In genomic region chr20:38308047-38308438, GRCh38 we compare ENCODE assay signal across 25 cellular contexts. TPM values are rescaled to one million over a fixed set of nuclear protein-coding genes. Genes with fewer than 3 reads are reported as not detected.
"Had no signal": no experiment of that assay in that cellular context is flagged by ENCODE, and none has a peak within 500 bp of the region (broad histone marks: within the 10 kb centered on the region; RNA-seq: fewer than 3 reads in every experiment).

No MANE protein-coding gene starts in this region.

- H3K4me3 ChIP-seq: gastrocnemius medialis, heart left ventricle, left ventricle myocardium inferior, upper lobe of left lung had no signal

- H3K36me3 Mint-ChIP-seq: activated naive CD4-positive, alpha-beta T cell treated with anti-CD3 and anti-CD28 coated beads, Interleukin-2, amount 50 U/mL, for 72 hours; memory B cell; naive thymus-derived CD8-positive, alpha-beta T cell had no signal

- H3K36me3 ChIP-seq: gastrocnemius medialis, heart left ventricle, left ventricle myocardium inferior, upper lobe of left lung had no signal

- H3K9me3 Mint-ChIP-seq: activated naive CD4-positive, alpha-beta T cell treated with anti-CD3 and anti-CD28 coated beads, Interleukin-2, amount 50 U/mL, for 72 hours; activated T-helper 17 cell treated with anti-CD3 and anti-CD28 coated beads, Interleukin-2, amount 50 U/mL, for 72 hours; effector memory CD8-positive, alpha-beta T cell; memory B cell; T-helper 2 cell treated with Interferon-gamma antibody and Interleukin-4, amounts not matched to agents 5 μg/mL and 100 μg/mL, for 36 hours had no signal

- H3K27ac ChIP-seq: epithelial cell of prostate, gastrocnemius medialis, heart left ventricle, left ventricle myocardium inferior, upper lobe of left lung had no signal

- DNase-seq: activated CD4-positive, alpha-beta T cell treated with anti-CD3 and anti-CD28 coated beads, Interleukin-2, amount 50 U/mL, for 1 hour; cerebellar nuclear complex; dermis blood vessel endothelial cell; effector memory CD8-positive, alpha-beta T cell; gastrocnemius medialis; heart left ventricle; islet precursor cell; left ventricle myocardium inferior; naive thymus-derived CD8-positive, alpha-beta T cell; occipital lobe; right cardiac atrium; small intestine; stimulated activated CD4-positive, alpha-beta T cell treated with anti-CD3 and anti-CD28 coated beads, Interleukin-4, amount 100 ng/mL, for 4 hours; stimulated activated CD8-positive, alpha-beta memory T cell treated with anti-CD3 and anti-CD28 coated beads, Interleukin-4, amount 100 ng/mL, for 48 hours; stimulated activated naive CD8-positive, alpha-beta T cell treated with anti-CD3 and anti-CD28 coated beads, Interleukin-15, Interleukin-2, amounts not matched to agents 100 U/mL and 50 U/mL, for 24 hours; upper lobe of left lung had no signal

- H3K9me3 ChIP-seq: gastrocnemius medialis, left ventricle myocardium inferior, upper lobe of left lung had no signal

- H3K4me3 Mint-ChIP-seq: activated T-helper 17 cell treated with anti-CD3 and anti-CD28 coated beads, Interleukin-2, amount 50 U/mL, for 72 hours; effector memory CD8-positive, alpha-beta T cell; memory B cell; naive thymus-derived CD8-positive, alpha-beta T cell; T-helper 2 cell treated with Interferon-gamma antibody and Interleukin-4, amounts not matched to agents 5 μg/mL and 100 μg/mL, for 36 hours had no signal

- H3K27me3 ChIP-seq: gastrocnemius medialis, upper lobe of left lung had no signal

- FAIRE-seq: small intestine had no signal

- H3K4me1 ChIP-seq: gastrocnemius medialis, left ventricle myocardium inferior, upper lobe of left lung had no signal

- ATAC-seq: activated naive CD4-positive, alpha-beta T cell treated with anti-CD3 and anti-CD28 coated beads, Interleukin-2, amount 50 U/mL, for 72 hours; activated T-helper 17 cell treated with anti-CD3 and anti-CD28 coated beads, Interleukin-2, amount 50 U/mL, for 72 hours; effector memory CD8-positive, alpha-beta T cell; gastrocnemius medialis; naive thymus-derived CD8-positive, alpha-beta T cell; right cardiac atrium; stimulated activated naive CD8-positive, alpha-beta T cell treated with anti-CD3 and anti-CD28 coated beads, Interleukin-15, Interleukin-2, amounts not matched to agents 100 U/mL and 50 U/mL, for 24 hours had no signal

- H3K27ac Mint-ChIP-seq: activated naive CD4-positive, alpha-beta T cell treated with anti-CD3 and anti-CD28 coated beads, Interleukin-2, amount 50 U/mL, for 72 hours; activated T-helper 17 cell treated with anti-CD3 and anti-CD28 coated beads, Interleukin-2, amount 50 U/mL, for 72 hours; effector memory CD8-positive, alpha-beta T cell; memory B cell; naive thymus-derived CD8-positive, alpha-beta T cell; progenitor cell of endocrine pancreas; T-helper 2 cell treated with Interferon-gamma antibody and Interleukin-4, amounts not matched to agents 5 μg/mL and 100 μg/mL, for 36 hours had no signal

RNA-seq across cellular contexts. Expression of gene BPI, which starts 4.1 kb away (rescaled TPM):
- total RNA-seq: activated CD8-positive, alpha-beta memory T cell treated with anti-CD3 and anti-CD28 coated beads for 36 hours; activated naive CD4-positive, alpha-beta T cell treated with anti-CD3 and anti-CD28 coated beads, Interleukin-2, amount 50 U/mL, for 72 hours; activated T-helper 17 cell treated with anti-CD3 and anti-CD28 coated beads, Interleukin-2, amount 50 U/mL, for 72 hours; dermis blood vessel endothelial cell; fibroblast of lung; gastrocnemius medialis; left ventricle myocardium inferior; naive thymus-derived CD8-positive, alpha-beta T cell; occipital lobe; progenitor cell of endocrine pancreas had no signal
- polyA plus RNA-seq: fibroblast of lung; heart left ventricle; naive thymus-derived CD8-positive, alpha-beta T cell; small intestine had no signal

RNA-seq across cellular contexts. Expression of gene LBP, which starts 38.2 kb away (rescaled TPM):
- total RNA-seq: activated CD8-positive, alpha-beta memory T cell treated with anti-CD3 and anti-CD28 coated beads for 36 hours; activated naive CD4-positive, alpha-beta T cell treated with anti-CD3 and anti-CD28 coated beads, Interleukin-2, amount 50 U/mL, for 72 hours; activated T-helper 17 cell treated with anti-CD3 and anti-CD28 coated beads, Interleukin-2, amount 50 U/mL, for 72 hours; dermis blood vessel endothelial cell; naive thymus-derived CD8-positive, alpha-beta T cell; progenitor cell of endocrine pancreas; temporal lobe had no signal
- polyA plus RNA-seq: naive thymus-derived CD8-positive, alpha-beta T cell had no signal

RNA-seq across cellular contexts. Expression of gene KIAA1755, which starts 47.5 kb away (rescaled TPM):
- total RNA-seq: activated CD8-positive, alpha-beta memory T cell treated with anti-CD3 and anti-CD28 coated beads for 36 hours; activated naive CD4-positive, alpha-beta T cell treated with anti-CD3 and anti-CD28 coated beads, Interleukin-2, amount 50 U/mL, for 72 hours; activated T-helper 17 cell treated with anti-CD3 and anti-CD28 coated beads, Interleukin-2, amount 50 U/mL, for 72 hours; naive thymus-derived CD8-positive, alpha-beta T cell had no signal
- polyA plus RNA-seq: naive thymus-derived CD8-positive, alpha-beta T cell had no signal
